In the genomic region with DNA sequence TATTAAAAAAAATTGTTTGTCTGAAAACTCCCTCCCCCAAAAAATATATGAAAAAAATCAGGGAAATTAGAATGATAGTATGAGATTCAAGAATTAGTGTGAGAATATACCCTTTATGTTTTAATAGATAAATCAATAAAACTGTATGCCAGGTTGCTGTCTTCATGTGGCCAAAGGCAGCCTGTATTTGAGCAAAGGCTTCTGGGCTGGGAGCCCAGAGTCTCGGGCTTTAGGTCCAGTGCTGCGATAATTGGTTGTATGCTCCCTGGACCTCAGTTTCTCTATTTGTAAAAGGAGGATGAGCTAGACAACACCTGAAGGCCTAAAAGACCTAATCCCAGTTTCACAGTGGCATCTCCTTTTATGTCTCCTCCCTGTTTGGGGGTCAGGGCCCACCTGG, we compare ENCODE assay signal across 21 cellular contexts. TPM values are rescaled to one million over a fixed set of nuclear protein-coding genes. Genes with fewer than 3 reads are reported as not detected.
"Had no signal": no experiment of that assay in that cellular context is flagged by ENCODE, and none has a peak within 500 bp of the region (broad histone marks: within the 10 kb centered on the region; RNA-seq: fewer than 3 reads in every experiment).

No MANE protein-coding gene starts in this region.

- H2AFZ ChIP-seq: PC-9 had no signal

- H3K27ac Mint-ChIP-seq: IgD-negative memory B cell had no signal

- H3K4me2 ChIP-seq: KMS-11, PC-9 had no signal

- H3K9me3 ChIP-seq: Peyer's patch, SJSA1 had no signal

- H3K4me3 ChIP-seq: K562, PC-9, Peyer's patch, SJSA1, SK-N-MC had no signal

- H3K9ac ChIP-seq: KMS-11 had no signal

- H3K4me1 ChIP-seq: Peyer's patch, SJSA1 had no signal

- H3K4me3 Mint-ChIP-seq: IgD-negative memory B cell had no signal

- H3K27me3 Mint-ChIP-seq: IgD-negative memory B cell had no signal

- H3K9me3 Mint-ChIP-seq: IgD-negative memory B cell had no signal

- FAIRE-seq: K562 had no signal

- H3K27ac ChIP-seq: KMS-11, PC-9, Peyer's patch, SJSA1, SK-N-MC had no signal

- DNase-seq: MV-4-11; NCI-H1048; NCI-H1105; NCI-H1436 treated with DMSO at 0.1 percent for 48 hours; NCI-H1694; NCI-H1930; NCI-H2107; NCI-H2227 treated with DMSO at 0.1 percent for 48 hours; NCI-H748 treated with DMSO at 0.1 percent for 48 hours; NK-92 treated with Interleukin-12 subunit alpha and Interleukin-12 subunit beta, amount 100 ng/mL, for 24 hours; Right ventricle myocardium superior; SIG-M5 had no signal

- H3K27me3 ChIP-seq: Peyer's patch, SJSA1 had no signal

RNA-seq across cellular contexts. Expression of gene NEFH, which starts 43.7 kb away (rescaled TPM):
- total RNA-seq: HT1080, MCF 10A, SJSA1 had no signal
